Comparison of ENCODE assay signal across 25 cellular contexts in the genomic region with DNA sequence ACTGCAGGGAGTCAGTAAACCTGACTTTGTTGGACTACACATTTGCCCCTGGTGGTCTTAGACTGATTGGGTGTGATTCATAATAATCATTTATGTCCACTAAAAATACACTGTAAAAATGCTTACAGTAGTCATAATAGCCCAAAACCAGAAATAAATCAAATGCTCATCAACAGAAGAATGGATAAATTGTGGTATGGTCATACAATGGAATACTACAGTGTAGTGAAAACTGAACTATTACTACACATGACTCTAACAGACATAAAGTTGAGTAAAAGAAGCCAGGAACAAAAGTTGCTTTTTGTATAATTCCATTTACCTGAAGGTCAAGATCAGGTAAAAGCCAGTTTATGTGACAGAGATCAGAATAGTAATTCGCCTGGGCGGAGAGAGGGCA. TPM values are rescaled to one million over a fixed set of nuclear protein-coding genes. Genes with fewer than 3 reads are reported as not detected.
DNase-seq lines count a peak whose midpoint lies in the region; ATAC-seq and TF ChIP-seq lines count a peak whose summit lies in the region.
"Had no signal": no experiment of that assay in that cellular context is flagged by ENCODE, and none has a peak within 500 bp of the region (broad histone marks: within the 10 kb centered on the region; RNA-seq: fewer than 3 reads in every experiment).

No MANE protein-coding gene starts in this region.

- H3K27ac ChIP-seq in RWPE2 (ENCODE audit: poor library complexity, severe bottlenecking) (peak overlapping the region; percentile 64), caudate nucleus (ENCODE audit: low read depth, low read length) (peak overlapping the region; percentile 25), lower lobe of right lung (peak overlapping the region; percentile 1), stomach smooth muscle (ENCODE audit: low read length) (peak overlapping the region; percentile 12), aorta (ENCODE audit: low read depth in 1 of 2, low read length in 2 of 2) (no peak overlapping the region)
- H3K27ac ChIP-seq: body of pancreas, C4-2B had no signal

- no peak for DNase-seq in RWPE2 (ENCODE audit: low spot score)
- DNase-seq in caudate nucleus (lab: John Stamatoyannopoulos, UW), result no peak
- no peak for DNase-seq in lower lobe of right lung
- no peak for DNase-seq in aorta
- no peak for DNase-seq in NCI-H2107 treated with DMSO at 0.1 percent for 48 hours (lab: John Stamatoyannopoulos, UW; ENCODE audit: unreplicated experiment)
- DNase-seq in SW 1271 (lab: John Stamatoyannopoulos, UW), result no peak
- DNase-seq: activated CD8-positive, alpha-beta memory T cell treated with anti-CD3 and anti-CD28 coated beads for 24 hours; activated naive CD8-positive, alpha-beta T cell treated with anti-CD3 and anti-CD28 coated beads, Interleukin-2, amount 50 U/mL, for 24 hours; body of pancreas; DMS79 treated with DMSO at 0.1 percent for 48 hours; foreskin melanocyte; immature natural killer cell; midbrain; naive thymus-derived CD8-positive, alpha-beta T cell; NCI-H1105; NCI-H187 treated with DMSO at 0.1 percent for 48 hours; NCI-H526 treated with DMSO at 0.1 percent for 48 hours; occipital lobe; stimulated activated CD4-positive, alpha-beta T cell treated with anti-CD3 and anti-CD28 coated beads, Interleukin-2, amount 100 ng/mL, for 24 hours; transverse colon had no signal

- H3K27me3 ChIP-seq in RWPE2 (ENCODE audit: insufficient read depth, poor library complexity, severe bottlenecking) (no peaks in the 10 kb centered on the region), lower lobe of right lung (ENCODE audit: low read depth) (no peaks in the 10 kb centered on the region), stomach smooth muscle (ENCODE audit: control insufficient read depth in 1 of 2, insufficient read depth in 2 of 2, low read length in 2 of 2) (no peaks in the 10 kb centered on the region), aorta (ENCODE audit: control insufficient read depth in 1 of 2, insufficient read depth in 2 of 2, low read length in 1 of 2) (no peaks in the 10 kb centered on the region)
- H3K27me3 ChIP-seq: body of pancreas, transverse colon had no signal

- no peak overlapping the region for H3K4me3 ChIP-seq in RWPE2 (ENCODE audit: severe bottlenecking)
- no peak overlapping the region for H3K4me3 ChIP-seq in lower lobe of right lung
- H3K4me3 ChIP-seq in stomach smooth muscle (ENCODE audit: low read length in 2 of 2), result no peak overlapping the region
- H3K4me3 ChIP-seq in aorta (ENCODE audit: low read length in 2 of 2), result no peak overlapping the region
- H3K4me3 ChIP-seq: body of pancreas, HAP-1, K562, transverse colon had no signal

- 95 to 98% methylated on average over 2 of the region's 2 CpGs for WGBS in aorta, 2 donors

- ATAC-seq in RWPE2 (ENCODE audit: low read depth) (no peak), lower lobe of right lung (no peak), aorta (ENCODE audit: low FRiP score) (no peak)
- ATAC-seq: activated naive CD8-positive, alpha-beta T cell treated with anti-CD3 and anti-CD28 coated beads, Interleukin-2, amount 50 U/mL, for 24 hours; K562; left lobe of liver; naive thymus-derived CD8-positive, alpha-beta T cell had no signal

- H3K36me3 ChIP-seq in RWPE2 (ENCODE audit: low read depth), result peaks cover 79% of the 10 kb centered on the region
- peaks cover 57% of the 10 kb centered on the region for H3K36me3 ChIP-seq in lower lobe of right lung
- peaks cover 18 to 19% of the 10 kb centered on the region in 2 donors for H3K36me3 ChIP-seq in stomach smooth muscle (ENCODE audit: control insufficient read depth in 2 of 2, insufficient read depth in 2 of 2, low read length in 2 of 2)
- peaks cover 4 to 6% of the 10 kb centered on the region in 2 donors for H3K36me3 ChIP-seq in aorta (ENCODE audit: control insufficient read depth in 1 of 2, insufficient read depth in 2 of 2, low read length in 1 of 2)

- no peaks in the 10 kb centered on the region for H3K9me3 ChIP-seq in RWPE2 (ENCODE audit: severe bottlenecking)
- H3K9me3 ChIP-seq in lower lobe of right lung, result no peaks in the 10 kb centered on the region
- H3K9me3 ChIP-seq in stomach smooth muscle (ENCODE audit: control insufficient read depth in 2 of 2, low read length in 2 of 2), result no peaks in the 10 kb centered on the region
- no peaks in the 10 kb centered on the region for H3K9me3 ChIP-seq in aorta (ENCODE audit: control insufficient read depth, low read length)
- H3K9me3 ChIP-seq: body of pancreas, transverse colon had no signal

- H3K4me1 ChIP-seq in RWPE2 (ENCODE audit: insufficient read depth, poor library complexity, severe bottlenecking), result peaks cover 19% of the 10 kb centered on the region
- H3K4me1 ChIP-seq in lower lobe of right lung, result no peaks in the 10 kb centered on the region
- H3K4me1 ChIP-seq in stomach smooth muscle (ENCODE audit: control insufficient read depth, insufficient read depth, low read length), result no peaks in the 10 kb centered on the region
- H3K4me1 ChIP-seq in aorta (ENCODE audit: control insufficient read depth in 1 of 2, insufficient read depth in 2 of 2, low read length in 2 of 2), result no peaks in the 10 kb centered on the region
- H3K4me1 ChIP-seq: HAP-1, transverse colon had no signal

- no peak overlapping the region for H3K9ac ChIP-seq in stomach smooth muscle (ENCODE audit: low read length in 2 of 2)

- intact Hi-C loops in lower lobe of right lung (cut with DNase I), result no loop called here
- intact Hi-C loops in aorta (cut with DNase I), result no loop called here

- no peak for TF ChIP-seq CTCF in RWPE2 (IDR thresholded peaks at IDR 0.05; ENCODE audit: poor library complexity, severe bottlenecking)
- TF ChIP-seq CTCF in lower lobe of right lung (IDR thresholded peaks at IDR 0.05), result no peak

RNA-seq across cellular contexts. Expression of a gene that starts 57.2 kb away (rescaled TPM):
- total RNA-seq in lower lobe of right lung (25.3 TPM), aorta (1 to 10 TPM; 8.8 to 9.7 TPM)
- polyA plus RNA-seq in aorta, result 1 to 10 TPM; 1.6 to 2.0 TPM

Comparison
In these comparisons a context has a peak if more than half of its experiments do, and no peak if none do; other contexts are left out.
1. H3K27ac ChIP-seq: peak in RWPE2 (single experiment), caudate nucleus (single experiment), lower lobe of right lung (single experiment) and stomach smooth muscle (single experiment); none in aorta (0 of 2).